8 cellular contexts compared by ENCODE assay signal in genomic region chr14:31560759-31561154, GRCh38. TPM values are rescaled to one million over a fixed set of nuclear protein-coding genes. Genes with fewer than 3 reads are reported as not detected.
A peak's percentile ranks its signal among the peaks of the same experiment; 100 is the strongest.
DNase-seq lines count a peak whose midpoint lies in the region; ATAC-seq and TF ChIP-seq lines count a peak whose summit lies in the region.

No MANE protein-coding gene starts in this region.

- TF ChIP-seq CTCF in body of pancreas (IDR thresholded peaks at IDR 0.05), result no peak
- TF ChIP-seq CTCF in mesothelial cell of epicardium (IDR thresholded peaks at IDR 0.05; ENCODE audit: unreplicated experiment), result no peak

- H3K36me3 Mint-ChIP-seq in mesothelial cell of epicardium, result no peaks in the 10 kb centered on the region

- peaks cover 10% of the 10 kb centered on the region for H3K4me1 ChIP-seq in body of pancreas

- no peaks in the 10 kb centered on the region for H3K36me3 ChIP-seq in body of pancreas (replicated peaks in 1 of 2; ENCODE audit: insufficient read depth in 1 of 2, low read depth in 2 of 2)

- H3K27ac Mint-ChIP-seq in mesothelial cell of epicardium, result peak overlapping the region; percentile 99

- H3K9me3 Mint-ChIP-seq in mesothelial cell of epicardium, result no peaks in the 10 kb centered on the region

- peak; percentile 10 for ATAC-seq in GM18867 (IDR thresholded peaks at IDR 0.05; ENCODE audit: unreplicated experiment)
- peak; percentile 6 for ATAC-seq in HG03442 (IDR thresholded peaks at IDR 0.05; ENCODE audit: unreplicated experiment)
- peak; percentile 16 for ATAC-seq in body of pancreas

- no peak for DNase-seq in body of pancreas
- no peak for DNase-seq in mesothelial cell of epicardium (ENCODE audit: low spot score in 2 of 2, unreplicated experiment in 2 of 2)
- no peak for DNase-seq in SKM-1 treated with dmso at 0.1 percent for 144 hours (lab: John Stamatoyannopoulos, UW; ENCODE audit: unreplicated experiment)
- DNase-seq in GM19240 (ENCODE audit: insufficient read length, low spot score), result no peak
- DNase-seq in putamen (ENCODE audit: low spot score), result no peak
- DNase-seq in activated CD8-positive, alpha-beta memory T cell treated with anti-CD3 and anti-CD28 coated beads, Interleukin-2, amount 50 U/mL, for 48 hours, result no peak

- H3K27ac ChIP-seq in body of pancreas, result peak overlapping the region in 3 of 4 donors; percentile 77 to 88 (median 78)

- peak overlapping the region; percentile 32 to 99 for H3K4me3 ChIP-seq in body of pancreas

- H3K9me3 ChIP-seq in body of pancreas, result no peaks in the 10 kb centered on the region

- no peaks in the 10 kb centered on the region for H3K27me3 ChIP-seq in body of pancreas

- 35 to 41% methylated on average over 7 of the region's 7 CpGs for WGBS in body of pancreas, 2 donors

- peaks cover 20% of the 10 kb centered on the region for H3K4me1 Mint-ChIP-seq in mesothelial cell of epicardium

- intact Hi-C loops in body of pancreas (cut with DNase I), result no loop called here

- TF ChIP-seq POLR2A in body of pancreas (IDR thresholded peaks at IDR 0.05), result no peak

- peak overlapping the region; percentile 98 for H3K4me3 Mint-ChIP-seq in mesothelial cell of epicardium

- peaks cover 21% of the 10 kb centered on the region for H3K27me3 Mint-ChIP-seq in mesothelial cell of epicardium (ENCODE audit: low read depth)

RNA-seq across cellular contexts. Expression of gene NUBPL, which starts 0.4 kb away (rescaled TPM):
- 10 to 100 TPM in 1 of 2 donors, 1 to 10 TPM in 1; 4.7 to 18.5 TPM for total RNA-seq in body of pancreas
- total RNA-seq in mesothelial cell of epicardium, result 19.7 to 22.6 TPM (median 22.1 TPM) in 3 replicates
